30 cellular contexts compared by ENCODE assay signal in genomic region chr1:33286451-33287185, GRCh38. TPM values are rescaled to one million over a fixed set of nuclear protein-coding genes. Genes with fewer than 3 reads are reported as not detected.
DNase-seq lines count a peak whose midpoint lies in the region; TF ChIP-seq lines count a peak whose summit lies in the region.
"Had no signal": no experiment of that assay in that cellular context is flagged by ENCODE, and none has a peak within 500 bp of the region (broad histone marks: within the 10 kb centered on the region; RNA-seq: fewer than 3 reads in every experiment).

No MANE protein-coding gene starts in this region.

- no peak for TF ChIP-seq POLR2A in sigmoid colon (IDR thresholded peaks at IDR 0.05)

- peak; percentile 13 for DNase-seq in AG10803 (ENCODE audit: low read depth)
- DNase-seq in adipocyte (ENCODE audit: low read depth): peak; percentile 48
- peak; percentile 12 for DNase-seq in fibroblast of villous mesenchyme (ENCODE audit: low read depth)
- DNase-seq in sigmoid colon: peak; percentile 14
- no peak for DNase-seq in CD1c-positive myeloid dendritic cell (ENCODE audit: extremely low spot score)
- DNase-seq in DMS153 treated with DMSO at 0.1 percent for 48 hours (lab: John Stamatoyannopoulos, UW; ENCODE audit: unreplicated experiment): no peak
- DNase-seq in ACHN: no peak
- DNase-seq in NCI-H2081 (lab: John Stamatoyannopoulos, UW): no peak
- DNase-seq: activated CD4-positive, alpha-beta memory T cell treated with anti-CD3 and anti-CD28 coated beads, Interleukin-2, amount 10 ng/mL, durations not matched to agents 7 days and 5 days; activated T-cell treated with anti-CD3 and anti-CD28 coated beads for 4 hours; CD4-positive, CD25-positive, alpha-beta regulatory T cell; colonic mucosa; effector memory CD4-positive, alpha-beta T cell; hypothalamus; naive B cell; NCI-H1417; NCI-H2029 treated with DMSO at 0.1 percent for 48 hours; NCI-H345; NCI-H748 treated with DMSO at 0.1 percent for 48 hours; SJCRH30; stimulated activated CD4-positive, alpha-beta T cell treated with anti-CD3 and anti-CD28 coated beads, Interleukin-2, amount 100 ng/mL, for 48 hours had no signal

- TF ChIP-seq CTCF in AG10803 (conservative IDR thresholded peaks at IDR 0.05; ENCODE audit: low read length) (no peak), fibroblast of villous mesenchyme (IDR thresholded peaks at IDR 0.05; ENCODE audit: insufficient read depth, low read depth, low read length) (no peak), sigmoid colon (IDR thresholded peaks at IDR 0.05) (no peak)

- H3K27me3 ChIP-seq in adipocyte (replicated peaks; ENCODE audit: control insufficient read depth, insufficient read depth, low read length) (no peaks in the 10 kb centered on the region), sigmoid colon (no peaks in the 10 kb centered on the region)
- H3K27me3 ChIP-seq: colonic mucosa, gastroesophageal sphincter, SJCRH30 had no signal

- H3K36me3 ChIP-seq in adipocyte (ENCODE audit: control insufficient read depth, insufficient read depth, low read length, severe bottlenecking) (peaks cover 45% of the 10 kb centered on the region), sigmoid colon (peaks cover 5 to 39% (median 12%) of the 10 kb centered on the region in 4 donors)
- H3K36me3 ChIP-seq: colonic mucosa had no signal

- TF ChIP-seq EP300 in sigmoid colon (IDR thresholded peaks at IDR 0.05): no peak

- H3K4me1 ChIP-seq in adipocyte (ENCODE audit: control insufficient read depth, insufficient read depth, low read length) (no peaks in the 10 kb centered on the region), sigmoid colon (peaks cover 0 to 10% (median 0%) of the 10 kb centered on the region in 4 donors)
- H3K4me1 ChIP-seq: colonic mucosa, SJCRH30 had no signal

- in situ Hi-C loops in ACHN (cut with HindIII; ENCODE audit: low pct_ligation_motif_present, low pct_unique_long_range_greater_than_20kb, low sequenced_read_pairs): no loop called here

- H3K4me3 ChIP-seq in AG10803 (ENCODE audit: low read length) (no peak overlapping the region), adipocyte (ENCODE audit: low read length) (no peak overlapping the region), fibroblast of villous mesenchyme (ENCODE audit: low read depth, low read length) (no peak overlapping the region), sigmoid colon (no peak overlapping the region)
- H3K4me3 ChIP-seq: colonic mucosa, gastroesophageal sphincter, GM12878, SJCRH30 had no signal

- intact Hi-C loops in sigmoid colon (cut with DNase I): no loop called here

- 82 to 86% methylated on average over 8 of the region's 8 CpGs for WGBS in sigmoid colon, 2 donors

- H3K27ac ChIP-seq in sigmoid colon: no peak overlapping the region
- H3K27ac ChIP-seq: colonic mucosa, gastroesophageal sphincter, KMS-11, SJCRH30 had no signal

- no peak overlapping the region for H3K9ac ChIP-seq in adipocyte (ENCODE audit: low read length)
- H3K9ac ChIP-seq: KMS-11 had no signal

- H3K9me3 ChIP-seq in adipocyte (ENCODE audit: control insufficient read depth, low read length) (no peaks in the 10 kb centered on the region), sigmoid colon (no peaks in the 10 kb centered on the region)
- H3K9me3 ChIP-seq: colonic mucosa, gastroesophageal sphincter, SJCRH30 had no signal

RNA-seq across cellular contexts. Expression of gene ZNF362, which starts 30.3 kb away (rescaled TPM):
- total RNA-seq in fibroblast of villous mesenchyme (9.5 and 12.2 TPM in 2 replicates), sigmoid colon (10 to 100 TPM; 11.2 to 18.8 (median 15.9) TPM)
- 1 to 10 TPM; 3.5 to 9.3 (median 5.4) TPM for polyA plus RNA-seq in sigmoid colon

RNA-seq across cellular contexts. Expression of gene A3GALT2, which starts 34.3 kb away (rescaled TPM):
- total RNA-seq in fibroblast of villous mesenchyme (not detected in 2 replicates), sigmoid colon (not detected)
- polyA plus RNA-seq in sigmoid colon: not detected
- total RNA-seq: activated CD4-positive, alpha-beta memory T cell treated with anti-CD3 and anti-CD28 coated beads, Interleukin-2, amount 10 ng/mL, durations not matched to agents 7 days and 5 days; CD4-positive, CD25-positive, alpha-beta regulatory T cell; colonic mucosa; esophagus mucosa; GM12878; left lobe of liver; mesenteric fat pad; omental fat pad; renal cortical epithelial cell; SJCRH30; ureter had no signal
- polyA plus RNA-seq: CD4-positive, CD25-positive, alpha-beta regulatory T cell; GM12878 had no signal

Comparison
In these comparisons a context has a peak if more than half of its experiments do, and no peak if none do; other contexts are left out.
1. DNase-seq: peak in AG10803 (single experiment), adipocyte (single experiment), fibroblast of villous mesenchyme (single experiment) and sigmoid colon (single experiment); none in CD1c-positive myeloid dendritic cell (single experiment), DMS153 treated with DMSO at 0.1 percent for 48 hours (single experiment), ACHN (single experiment) and NCI-H2081 (0 of 2).